8 cellular contexts compared by ENCODE assay signal in the genomic region with DNA sequence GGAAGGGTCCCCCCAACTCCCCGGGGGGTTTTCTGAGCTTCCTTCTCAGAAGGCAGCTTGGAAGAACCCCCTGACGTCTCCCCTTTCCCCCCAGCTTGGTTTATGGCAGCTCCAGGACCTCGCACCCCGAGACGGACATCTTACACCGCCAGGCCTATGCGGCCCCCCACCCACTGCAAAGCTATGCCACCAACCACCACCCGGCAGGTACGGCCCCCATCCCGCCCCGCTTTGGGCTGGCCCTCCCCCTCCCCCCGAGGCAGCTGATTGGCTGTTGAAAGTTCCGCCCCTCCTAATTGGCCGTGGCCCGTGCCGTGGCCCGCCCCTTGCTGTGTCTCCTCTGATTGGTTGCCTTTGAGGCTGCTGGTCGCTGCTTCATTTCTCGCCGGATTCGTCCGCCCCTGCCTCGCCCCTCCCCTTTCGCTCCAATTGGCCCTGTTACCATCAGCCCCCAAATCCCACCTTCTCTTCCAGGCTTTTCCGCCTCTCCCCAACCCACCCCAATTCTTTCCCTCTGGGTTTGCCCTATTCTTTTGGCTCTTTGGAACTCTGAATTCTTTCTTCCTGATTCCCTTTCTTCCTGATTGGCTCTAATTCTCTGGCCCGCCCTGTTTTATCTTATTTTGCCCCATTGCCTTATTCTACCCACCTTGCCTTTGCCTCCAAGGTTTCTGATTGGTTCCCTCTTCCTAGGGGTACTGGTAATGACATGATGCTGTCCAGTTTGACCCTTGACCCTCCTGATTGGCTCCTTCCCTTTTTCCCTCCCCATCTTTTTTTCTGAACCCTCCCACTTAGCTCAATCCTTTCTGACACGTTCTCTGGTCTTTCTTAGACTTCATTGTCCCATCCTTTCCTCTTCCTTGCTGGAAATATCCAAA. TPM values are rescaled to one million over a fixed set of nuclear protein-coding genes. Genes with fewer than 3 reads are reported as not detected.
DNase-seq lines count a peak whose midpoint lies in the region; ATAC-seq, FAIRE-seq and TF ChIP-seq lines count a peak whose summit lies in the region.

No MANE protein-coding gene starts in this region.

- peak overlapping the region; percentile 96 for H3K27ac Mint-ChIP-seq in WTC11

- no peak for TF ChIP-seq CTCF in HFF-Myc (IDR thresholded peaks at IDR 0.05; ENCODE audit: low read depth, low read length, missing control alignments)
- no peak for TF ChIP-seq CTCF in WTC11 (IDR thresholded peaks at IDR 0.05)
- TF ChIP-seq CTCF in bronchial epithelial cell (IDR thresholded peaks at IDR 0.05; ENCODE audit: insufficient read depth, low read length, severe bottlenecking), result no peak

- peak; percentile 79 for DNase-seq in HFF-Myc (ENCODE audit: extremely low read depth, low read depth)
- peak; percentile 50 for DNase-seq in NCI-H2107 (lab: John Stamatoyannopoulos, UW)
- DNase-seq in WTC11 (ENCODE audit: low spot score), result peak; percentile 98
- DNase-seq in bronchial epithelial cell (ENCODE audit: low read depth), result peak; percentile 81
- DNase-seq in iPS-NIHi7 (ENCODE audit: extremely low spot score), result peak; percentile 100

- peak overlapping the region; percentile 95 for H3K4me3 Mint-ChIP-seq in WTC11

- H3K4me3 ChIP-seq in HFF-Myc (replicated peaks; ENCODE audit: low read depth, low read length) (peak overlapping the region; percentile 54), bronchial epithelial cell (ENCODE audit: low read depth, low read length) (peak overlapping the region; percentile 45), skin epidermis (peak overlapping the region; percentile 64 to 86 (median 82))

- peak overlapping the region in 20 of 21 experiments; percentile 45 to 99 (median 94) for H3K27ac ChIP-seq in skin epidermis

- peaks cover 16% of the 10 kb centered on the region for H3K36me3 ChIP-seq in bronchial epithelial cell (ENCODE audit: control insufficient read depth, insufficient read depth, low read length)

- H3K27me3 Mint-ChIP-seq in WTC11 (ENCODE audit: low read depth), result no peaks in the 10 kb centered on the region

- FAIRE-seq in G401.6 (lab: Jason Lieb, UNC), result peak; percentile 97
- FAIRE-seq in bronchial epithelial cell (lab: Jason Lieb, UNC), result no peak

- H3K9me3 Mint-ChIP-seq in WTC11, result no peaks in the 10 kb centered on the region

- peaks cover 18% of the 10 kb centered on the region for H3K36me3 Mint-ChIP-seq in WTC11

- no peaks in the 10 kb centered on the region for H3K27me3 ChIP-seq in bronchial epithelial cell (ENCODE audit: control insufficient read depth, insufficient read depth, low read length)

- CTCF ChIA-PET in WTC11 (lab: Charles Lee), result interaction anchor here (0.5 to 1.5 kb wide), 14 partner anchors 8 to 98 kb away, joined by 3 to 10 read pairs (median 4); partner anchors contain the start of genes CPT1C, PRMT1 and SCAF1

- peaks cover 11% of the 10 kb centered on the region for H3K4me1 Mint-ChIP-seq in WTC11

- POLR2A ChIA-PET in WTC11 (lab: Charles Lee), result interaction anchor here (0.6 to 1.4 kb wide), 14 partner anchors 8 to 1025 kb away, joined by 3 to 11 read pairs (median 5); partner anchors contain the start of genes ALDH16A1, CPT1C, PRMT1 and PRRG2

- peak; percentile 56 for ATAC-seq in WTC11
- ATAC-seq in GM19023 (IDR thresholded peaks at IDR 0.05; ENCODE audit: unreplicated experiment), result no peak

TF ChIP-seq in WTC11, 78 proteins besides CTCF, POLR2A, EP300 and RAD21:
- TF ChIP-seq NFYB (CRISPR knock-in tag; conservative IDR thresholded peaks at IDR 0.05; ENCODE audit: low read depth) (peak; percentile 88), TP53 (CRISPR knock-in tag; IDR thresholded peaks at IDR 0.05) (no peak), SP1 (CRISPR knock-in tag; conservative IDR thresholded peaks at IDR 0.05) (peak; percentile 29; the same call in 1 of the 2 replicates)

RNA-seq across cellular contexts. Expression of gene PRR12, which starts 2.5 kb away (rescaled TPM):
- total RNA-seq in WTC11 (2021), result 78.6 to 86.1 TPM (median 83.3 TPM) in 3 replicates
- 0.79 and 1.9 TPM in 2 replicates for total RNA-seq in bronchial epithelial cell

RNA-seq across cellular contexts. Expression of gene PRRG2, which starts 12.4 kb away (rescaled TPM):
- total RNA-seq in WTC11 (2021) (5.9 to 7.0 TPM (median 6.9 TPM) in 3 replicates), bronchial epithelial cell (4.5 and 6.3 TPM in 2 replicates)

RNA-seq across cellular contexts. Expression of gene NOSIP, which starts 13.1 kb away (rescaled TPM):
- total RNA-seq in WTC11 (2021) (82.3 to 97.9 TPM (median 87.6 TPM) in 3 replicates), bronchial epithelial cell (71.1 and 78.0 TPM in 2 replicates)

RNA-seq across cellular contexts. Expression of gene RRAS, which starts 46.5 kb away (rescaled TPM):
- total RNA-seq in WTC11 (2021) (11.4 to 17.9 TPM (median 15.7 TPM) in 3 replicates), bronchial epithelial cell (24.2 and 44.4 TPM in 2 replicates)

RNA-seq across cellular contexts. Expression of gene SCAF1, which starts 48.5 kb away (rescaled TPM):
- total RNA-seq in WTC11 (2021) (103 to 109 TPM (median 105 TPM) in 3 replicates), bronchial epithelial cell (5.5 and 9.6 TPM in 2 replicates)

Comparison
In these comparisons a context has a peak if more than half of its experiments do, and no peak if none do; other contexts are left out.
1. DNase-seq: peak in every context shown above with its lines; median percentile 100 in iPS-NIHi7; 98 in WTC11; 81 in bronchial epithelial cell; 79 in HFF-Myc; 50 in NCI-H2107.
2. RNA of gene PRR12, which starts 2.5 kb away (total RNA-seq): 78.6 to 86.1 TPM in WTC11; 0.79 to 1.9 TPM in bronchial epithelial cell; every median in the first group is over 10 times any median in the second.
3. Peak in every context shown above with its lines, with median percentiles within 50 percentile points of each other: H3K4me3 ChIP-seq.